ENCODE assay signal across 1 cellular context in the genomic region with DNA sequence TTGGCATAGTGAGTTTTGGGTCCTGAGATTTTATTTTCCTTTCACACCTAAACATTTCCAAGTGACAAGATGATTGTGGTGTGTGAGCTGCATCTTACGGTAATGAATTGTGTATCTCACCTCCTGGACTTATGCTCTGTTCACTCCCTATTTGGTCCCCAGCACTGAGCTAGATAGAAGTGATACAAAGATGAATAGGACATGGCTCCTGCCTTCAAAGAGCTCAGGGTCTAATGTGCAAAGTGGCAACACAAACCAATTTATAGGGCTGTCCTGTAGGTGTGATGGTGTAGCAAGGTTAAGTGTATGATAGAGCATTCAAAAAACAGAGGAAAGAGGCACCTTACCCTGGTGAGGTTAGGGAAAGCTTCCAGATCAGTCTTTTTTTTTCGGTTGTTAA.
TF ChIP-seq lines count a peak whose summit lies in the region.

No MANE protein-coding gene starts in this region.

TF ChIP-seq in HepG2, 621 proteins besides CTCF, POLR2A, EP300 and RAD21 (continued from another document):
- TF ChIP-seq, protein P1, sequence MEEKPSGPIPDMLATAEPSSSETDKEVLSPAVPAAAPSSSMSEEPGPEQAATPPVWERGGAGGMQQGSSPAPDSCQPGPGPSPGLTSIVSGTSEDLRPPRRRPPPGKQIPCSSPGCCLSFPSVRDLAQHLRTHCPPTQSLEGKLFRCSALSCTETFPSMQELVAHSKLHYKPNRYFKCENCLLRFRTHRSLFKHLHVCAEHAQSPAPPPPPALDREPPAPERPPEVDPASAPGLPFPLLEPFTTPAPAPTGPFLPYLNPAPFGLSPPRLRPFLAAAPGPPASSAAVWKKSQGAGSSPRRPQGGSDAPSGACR (CRISPR knock-in tag; IDR thresholded peaks at IDR 0.05), result no peak
- TF ChIP-seq, protein P2, sequence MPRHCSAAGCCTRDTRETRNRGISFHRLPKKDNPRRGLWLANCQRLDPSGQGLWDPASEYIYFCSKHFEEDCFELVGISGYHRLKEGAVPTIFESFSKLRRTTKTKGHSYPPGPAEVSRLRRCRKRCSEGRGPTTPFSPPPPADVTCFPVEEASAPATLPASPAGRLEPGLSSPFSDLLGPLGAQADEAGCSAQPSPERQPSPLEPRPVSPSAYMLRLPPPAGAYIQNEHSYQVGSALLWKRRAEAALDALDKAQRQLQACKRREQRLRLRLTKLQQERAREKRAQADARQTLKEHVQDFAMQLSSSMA (CRISPR knock-in tag; IDR thresholded peaks at IDR 0.05), result no peak
- TF ChIP-seq, protein P3, sequence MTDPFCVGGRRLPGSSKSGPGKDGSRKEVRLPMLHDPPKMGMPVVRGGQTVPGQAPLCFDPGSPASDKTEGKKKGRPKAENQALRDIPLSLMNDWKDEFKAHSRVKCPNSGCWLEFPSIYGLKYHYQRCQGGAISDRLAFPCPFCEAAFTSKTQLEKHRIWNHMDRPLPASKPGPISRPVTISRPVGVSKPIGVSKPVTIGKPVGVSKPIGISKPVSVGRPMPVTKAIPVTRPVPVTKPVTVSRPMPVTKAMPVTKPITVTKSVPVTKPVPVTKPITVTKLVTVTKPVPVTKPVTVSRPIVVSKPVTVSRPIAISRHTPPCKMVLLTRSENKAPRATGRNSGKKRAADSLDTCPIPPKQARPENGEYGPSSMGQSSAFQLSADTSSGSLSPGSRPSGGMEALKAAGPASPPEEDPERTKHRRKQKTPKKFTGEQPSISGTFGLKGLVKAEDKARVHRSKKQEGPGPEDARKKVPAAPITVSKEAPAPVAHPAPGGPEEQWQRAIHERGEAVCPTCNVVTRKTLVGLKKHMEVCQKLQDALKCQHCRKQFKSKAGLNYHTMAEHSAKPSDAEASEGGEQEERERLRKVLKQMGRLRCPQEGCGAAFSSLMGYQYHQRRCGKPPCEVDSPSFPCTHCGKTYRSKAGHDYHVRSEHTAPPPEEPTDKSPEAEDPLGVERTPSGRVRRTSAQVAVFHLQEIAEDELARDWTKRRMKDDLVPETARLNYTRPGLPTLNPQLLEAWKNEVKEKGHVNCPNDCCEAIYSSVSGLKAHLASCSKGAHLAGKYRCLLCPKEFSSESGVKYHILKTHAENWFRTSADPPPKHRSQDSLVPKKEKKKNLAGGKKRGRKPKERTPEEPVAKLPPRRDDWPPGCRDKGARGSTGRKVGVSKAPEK (CRISPR knock-in tag; IDR thresholded peaks at IDR 0.05; ENCODE audit: borderline replicate concordance), result no peak
- no peak for TF ChIP-seq TAF1 (CRISPR knock-in tag; IDR thresholded peaks at IDR 0.05)
